ENCODE assay signal across 22 cellular contexts in the genomic region with DNA sequence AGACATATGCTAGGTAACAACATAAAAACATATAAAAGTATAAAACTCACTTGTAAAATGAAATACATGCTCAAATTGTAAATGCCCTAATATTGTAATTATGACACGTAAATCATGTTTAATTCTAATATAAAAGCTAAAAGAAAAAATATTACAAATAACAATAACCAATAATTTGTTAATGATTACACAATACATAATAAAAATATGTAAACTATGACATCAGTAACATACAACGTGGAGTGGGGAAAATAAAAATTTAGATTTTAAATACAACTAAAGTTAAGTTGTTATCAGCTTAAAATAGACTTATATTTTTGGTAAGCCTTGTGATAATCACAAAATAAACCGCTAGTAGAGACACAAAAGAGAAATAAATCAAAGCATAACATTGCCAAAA.
DNase-seq lines count a peak whose midpoint lies in the region; ATAC-seq, FAIRE-seq and TF ChIP-seq lines count a peak whose summit lies in the region.
"Had no signal": no experiment of that assay in that cellular context is flagged by ENCODE, and none has a peak within 500 bp of the region (broad histone marks: within the 10 kb centered on the region; RNA-seq: fewer than 3 reads in every experiment).

No MANE protein-coding gene starts in this region.

- in situ Hi-C loops in K562 (cut with MboI) = no loop called here

- TF ChIP-seq EP300 in K562 (IDR thresholded peaks at IDR 0.05; ENCODE audit: low read length) = no peak

- DNase-seq in RCC 7860 (ENCODE audit: low spot score) (no peak), K562 (ENCODE audit: extremely low read depth in 1 of 4, low spot score in 3 of 4) (no peak), kidney (no peak)
- no peak for DNase-seq in stimulated activated CD4-positive, alpha-beta T cell treated with anti-CD3 and anti-CD28 coated beads, Interleukin-12 subunit alpha, Interleukin-12 subunit beta, amount 100 ng/mL, for 4 hours
- DNase-seq: AML-193; Caco-2; Calu3; CD4-positive, alpha-beta T cell; CD8-positive, alpha-beta T cell; DMS79 treated with DMSO at 0.1 percent for 48 hours; GDM1 had no signal

- H3K4me2 ChIP-seq in K562 (ENCODE audit: insufficient read depth, low read length) = no peak overlapping the region
- H3K4me2 ChIP-seq: A549; BLaER1 treated with 17β-estradiol and CSF1 and Interleukin-3, amounts not matched to agents 10 nM and 100 nM had no signal

- H3K9me3 ChIP-seq in K562 (replicated peaks; ENCODE audit: control insufficient read depth, insufficient read depth, low read depth, low read length) (no peaks in the 10 kb centered on the region), kidney (ENCODE audit: control insufficient read depth in 1 of 2, low read length in 2 of 2) (no peaks in the 10 kb centered on the region)
- H3K9me3 ChIP-seq: A549; BLaER1 treated with 17β-estradiol and CSF1 and Interleukin-3, amounts not matched to agents 10 nM and 100 nM; Caco-2 had no signal

- POLR2A ChIA-PET in K562 (lab: Yijun Ruan, JAX) = no interaction called here

- 0% methylated on average over 3 of the region's 3 CpGs for WGBS in K562 (ENCODE audit: insufficient coverage, low coverage, missing lambda C conversion rate)

- TF ChIP-seq POLR2A in K562 (conservative IDR thresholded peaks at IDR 0.05) = no peak

- H3K9me1 ChIP-seq in K562 (ENCODE audit: control insufficient read depth, insufficient read depth, low read length) = no peaks in the 10 kb centered on the region

- H4K20me1 ChIP-seq in K562 (replicated peaks; ENCODE audit: control insufficient read depth, insufficient read depth, low read length) = no peaks in the 10 kb centered on the region
- H4K20me1 ChIP-seq: BLaER1 treated with 17β-estradiol and CSF1 and Interleukin-3, amounts not matched to agents 10 nM and 100 nM had no signal

- CTCF ChIA-PET in K562 (lab: Yijun Ruan, JAX; ENCODE audit: low intra/inter-chr PET ratio) = no interaction called here

- H3K9ac ChIP-seq in K562 (ENCODE audit: insufficient read depth in 1 of 2, low read depth in 2 of 2, low read length in 2 of 2) = no peak overlapping the region
- H3K9ac ChIP-seq in kidney (ENCODE audit: low read length in 2 of 2) = no peak overlapping the region
- H3K9ac ChIP-seq: BLaER1 treated with 17β-estradiol and CSF1 and Interleukin-3, amounts not matched to agents 10 nM and 100 nM had no signal

- no peaks in the 10 kb centered on the region for H3K27me3 ChIP-seq in K562 (ENCODE audit: control insufficient read depth in 2 of 2, insufficient read depth in 2 of 2, low read length in 2 of 2)
- H3K27me3 ChIP-seq: BLaER1 treated with 17β-estradiol and CSF1 and Interleukin-3, amounts not matched to agents 10 nM and 100 nM had no signal

- H3K4me3 ChIP-seq in K562 (no peak overlapping the region), kidney (ENCODE audit: low read length in 2 of 2) (no peak overlapping the region)
- H3K4me3 ChIP-seq: A549; BLaER1 treated with 17β-estradiol and CSF1 and Interleukin-3, amounts not matched to agents 10 nM and 100 nM; GM12878 had no signal

- H3K27ac ChIP-seq in K562 (ENCODE audit: extremely low read depth, low read depth, low read length) = no peak overlapping the region
- H3K27ac ChIP-seq in kidney (ENCODE audit: low read depth in 2 of 2, low read length in 2 of 2) = no peak overlapping the region
- H3K27ac ChIP-seq: 22Rv1; A549; BLaER1 treated with 17β-estradiol and CSF1 and Interleukin-3, amounts not matched to agents 10 nM and 100 nM; C4-2B had no signal

- TF ChIP-seq RAD21 in K562 (CRISPR knock-in tag; conservative IDR thresholded peaks at IDR 0.05 in 1 of 2, IDR thresholded peaks at IDR 0.05 in 1 of 2) = no peak

- H3K4me1 ChIP-seq in K562 (replicated peaks in 1 of 2; ENCODE audit: control insufficient read depth in 2 of 2, insufficient read depth in 2 of 2, low read length in 2 of 2) (no peaks in the 10 kb centered on the region), kidney (ENCODE audit: control insufficient read depth in 1 of 2, insufficient read depth in 1 of 2, low read depth in 1 of 2, low read length in 2 of 2) (no peaks in the 10 kb centered on the region)
- H3K4me1 ChIP-seq: A549; BLaER1 treated with 17β-estradiol and CSF1 and Interleukin-3, amounts not matched to agents 10 nM and 100 nM; Caco-2 had no signal

- no peaks in the 10 kb centered on the region for H3K79me2 ChIP-seq in K562 (ENCODE audit: control insufficient read depth, insufficient read depth, low read length)

- ATAC-seq in K562 (no peak), HG02571 (IDR thresholded peaks at IDR 0.05; ENCODE audit: unreplicated experiment) (no peak), GM19023 (IDR thresholded peaks at IDR 0.05; ENCODE audit: unreplicated experiment) (no peak)
- ATAC-seq: A549; CD8-positive, alpha-beta T cell; GM12878 had no signal

- FAIRE-seq in G401.6 (lab: Jason Lieb, UNC) (peak; percentile 50), RCC 7860 (lab: Jason Lieb, UNC) (peak; percentile 17), K562 (lab: Jason Lieb, UNC) (no peak), kidney (lab: Jason Lieb, UNC) (peak; percentile 74)
- FAIRE-seq: A549, GM12878, GM12892, GM18507, GM19239 had no signal

- no TSS peak for BruUV-seq in K562 (replicated peaks; lab: Mats Ljungman, UMichigan)

- TF ChIP-seq CTCF in K562 (IDR thresholded peaks at IDR 0.05 in 2 of 3, conservative IDR thresholded peaks at IDR 0.05 in 1 of 3; ENCODE audit: insufficient read depth in 2 of 3, low read depth in 1 of 3, low read length in 3 of 3) = no peak
- TF ChIP-seq CTCF in kidney (IDR thresholded peaks at IDR 0.05; ENCODE audit: borderline replicate concordance, extremely low read depth, insufficient read depth) = no peak

- H2AFZ ChIP-seq in K562 (ENCODE audit: low read depth, low read length) = no peak overlapping the region

- intact Hi-C loops in K562 (cut with micrococcal nuclease) (no loop called here), kidney (cut with DNase I) (no loop called here)

- H3K36me3 ChIP-seq in K562 (ENCODE audit: control insufficient read depth, insufficient read depth, low read length) (no peaks in the 10 kb centered on the region), kidney (ENCODE audit: control insufficient read depth in 1 of 2, insufficient read depth in 2 of 2, low read length in 2 of 2) (no peaks in the 10 kb centered on the region)
- H3K36me3 ChIP-seq: BLaER1 treated with 17β-estradiol and CSF1 and Interleukin-3, amounts not matched to agents 10 nM and 100 nM had no signal

TF ChIP-seq in K562, 482 proteins besides CTCF, POLR2A, EP300 and RAD21:
- TF ChIP-seq FOS (IDR thresholded peaks at IDR 0.05; ENCODE audit: extremely low read depth, insufficient read length) (no peak), NFIC (IDR thresholded peaks at IDR 0.05) (no peak), CEBPG (CRISPR knock-in tag; IDR thresholded peaks at IDR 0.05) (no peak), CEBPG (tag; conservative IDR thresholded peaks at IDR 0.05 in 1 of 2, IDR thresholded peaks at IDR 0.05 in 1 of 2) (peak in 1 of 2 experiments; percentile 74; a peak in 2 of 4 replicates), NR2F6 (CRISPR knock-in tag; IDR thresholded peaks at IDR 0.05) (no peak), JUND (IDR thresholded peaks at IDR 0.05; ENCODE audit: borderline replicate concordance, low read depth, low read length) (no peak), JUND (tag; IDR thresholded peaks at IDR 0.05; ENCODE audit: borderline replicate concordance, low read depth, low read length) (no peak), PHF20 (IDR thresholded peaks at IDR 0.05; ENCODE audit: partially characterized antibody) (no peak), DMBX1 (CRISPR knock-in tag; IDR thresholded peaks at IDR 0.05; ENCODE audit: borderline replicate concordance) (no peak), ZKSCAN3 (CRISPR knock-in tag; IDR thresholded peaks at IDR 0.05) (no peak), CEBPB (tag; IDR thresholded peaks at IDR 0.05) (peak; percentile 54)
- TF ChIP-seq, protein P1, sequence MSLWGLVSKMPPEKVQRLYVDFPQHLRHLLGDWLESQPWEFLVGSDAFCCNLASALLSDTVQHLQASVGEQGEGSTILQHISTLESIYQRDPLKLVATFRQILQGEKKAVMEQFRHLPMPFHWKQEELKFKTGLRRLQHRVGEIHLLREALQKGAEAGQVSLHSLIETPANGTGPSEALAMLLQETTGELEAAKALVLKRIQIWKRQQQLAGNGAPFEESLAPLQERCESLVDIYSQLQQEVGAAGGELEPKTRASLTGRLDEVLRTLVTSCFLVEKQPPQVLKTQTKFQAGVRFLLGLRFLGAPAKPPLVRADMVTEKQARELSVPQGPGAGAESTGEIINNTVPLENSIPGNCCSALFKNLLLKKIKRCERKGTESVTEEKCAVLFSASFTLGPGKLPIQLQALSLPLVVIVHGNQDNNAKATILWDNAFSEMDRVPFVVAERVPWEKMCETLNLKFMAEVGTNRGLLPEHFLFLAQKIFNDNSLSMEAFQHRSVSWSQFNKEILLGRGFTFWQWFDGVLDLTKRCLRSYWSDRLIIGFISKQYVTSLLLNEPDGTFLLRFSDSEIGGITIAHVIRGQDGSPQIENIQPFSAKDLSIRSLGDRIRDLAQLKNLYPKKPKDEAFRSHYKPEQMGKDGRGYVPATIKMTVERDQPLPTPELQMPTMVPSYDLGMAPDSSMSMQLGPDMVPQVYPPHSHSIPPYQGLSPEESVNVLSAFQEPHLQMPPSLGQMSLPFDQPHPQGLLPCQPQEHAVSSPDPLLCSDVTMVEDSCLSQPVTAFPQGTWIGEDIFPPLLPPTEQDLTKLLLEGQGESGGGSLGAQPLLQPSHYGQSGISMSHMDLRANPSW (CRISPR knock-in tag; IDR thresholded peaks at IDR 0.05) = no peak
